1 cellular context compared by ENCODE assay signal in the genomic region with DNA sequence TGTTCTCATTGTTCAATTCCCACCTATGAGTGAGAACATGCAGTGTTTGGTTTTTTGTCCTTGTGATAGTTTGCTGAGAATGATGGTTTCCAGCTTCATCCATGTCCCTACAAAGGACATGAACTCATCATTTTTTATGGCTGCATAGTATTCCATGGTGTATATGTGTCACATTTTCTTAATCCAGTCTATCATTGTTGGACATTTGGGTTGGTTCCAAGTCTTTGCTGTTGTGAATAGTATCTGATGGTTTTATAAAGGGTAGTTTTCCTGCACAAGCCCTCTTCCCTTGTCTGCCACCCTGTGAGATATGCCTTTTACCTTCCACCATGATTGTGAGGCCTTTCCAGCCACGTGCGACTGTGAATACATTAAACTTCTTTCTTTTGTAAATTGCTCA. TPM values are rescaled to one million over a fixed set of nuclear protein-coding genes. Genes with fewer than 3 reads are reported as not detected.
"Had no signal": no experiment of that assay in that cellular context is flagged by ENCODE, and none has a peak within 500 bp of the region (broad histone marks: within the 10 kb centered on the region; RNA-seq: fewer than 3 reads in every experiment).

No MANE protein-coding gene starts in this region.

RNA-seq across cellular contexts. Expression of gene ST8SIA6, which starts 17.8 kb away (rescaled TPM):
- total RNA-seq: GM12878 had no signal
